Comparison of ENCODE assay signal across 21 cellular contexts in the genomic region with DNA sequence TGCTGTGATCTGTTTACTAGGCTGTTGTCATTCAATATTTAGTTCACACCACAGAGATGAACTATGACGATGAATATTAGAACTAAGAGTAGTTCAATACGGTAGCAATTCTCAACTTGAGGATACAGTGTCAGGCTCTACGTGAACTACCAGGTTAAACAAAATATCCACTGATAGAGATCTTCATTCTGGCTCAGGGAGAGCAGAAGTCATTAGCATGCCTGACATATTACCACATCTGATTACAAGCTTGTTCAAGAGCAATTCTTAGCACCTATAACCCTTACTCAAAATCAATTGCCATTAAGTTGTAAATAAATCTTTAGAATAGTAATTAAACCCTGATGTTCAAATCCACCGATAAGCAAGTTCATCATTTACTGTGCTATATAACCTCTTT.
A peak's percentile ranks its signal among the peaks of the same experiment; 100 is the strongest.
DNase-seq lines count a peak whose midpoint lies in the region; ATAC-seq, FAIRE-seq and TF ChIP-seq lines count a peak whose summit lies in the region.
"Had no signal": no experiment of that assay in that cellular context is flagged by ENCODE, and none has a peak within 500 bp of the region (broad histone marks: within the 10 kb centered on the region; RNA-seq: fewer than 3 reads in every experiment).

No MANE protein-coding gene starts in this region.

- no peaks in the 10 kb centered on the region for H3K79me2 ChIP-seq in trophoblast cell (ENCODE audit: control insufficient read depth, insufficient read depth, low read length, poor library complexity)

- H3K18ac ChIP-seq in trophoblast cell (ENCODE audit: low read length) = no peak overlapping the region

- no peaks in the 10 kb centered on the region for H3K36me3 ChIP-seq in trophoblast cell (ENCODE audit: control insufficient read depth in 1 of 2, insufficient read depth in 2 of 2, low read length in 2 of 2)
- H3K36me3 ChIP-seq: BE2C, BLaER1 had no signal

- H3K27ac ChIP-seq in trophoblast cell (ENCODE audit: low read depth, low read length) = no peak overlapping the region
- H3K27ac ChIP-seq: 22Rv1, A549, BLaER1 had no signal

- H3K4me1 ChIP-seq in trophoblast cell (ENCODE audit: control insufficient read depth in 1 of 2, insufficient read depth in 2 of 2, low read length in 2 of 2) = peaks cover 3 to 9% of the 10 kb centered on the region in 2 experiments
- H3K4me1 ChIP-seq: A549, BLaER1 had no signal

- H2BK12ac ChIP-seq in trophoblast cell (ENCODE audit: low read length) = no peak overlapping the region

- H3K27me3 ChIP-seq in trophoblast cell (ENCODE audit: insufficient read depth, low read length) = no peaks in the 10 kb centered on the region
- H3K27me3 ChIP-seq: BE2C, BLaER1 had no signal

- H3K9ac ChIP-seq in trophoblast cell (ENCODE audit: low read length) = no peak overlapping the region
- H3K9ac ChIP-seq: BLaER1 had no signal

- H4K8ac ChIP-seq in trophoblast cell (ENCODE audit: low read depth, low read length) = no peak overlapping the region

- in situ Hi-C loops in KBM-7 (cut with MboI; ENCODE audit: low pct_unique_long_range_greater_than_20kb, low sequenced_read_pairs) = no loop called here

- H2BK5ac ChIP-seq in trophoblast cell (ENCODE audit: low read depth, low read length, poor library complexity) = no peak overlapping the region

- no peak for TF ChIP-seq CTCF in D721Med (IDR thresholded peaks at IDR 0.05; ENCODE audit: insufficient read depth, missing control alignments)

- no peak overlapping the region for H3K14ac ChIP-seq in trophoblast cell (ENCODE audit: low read length)

- H3K4me2 ChIP-seq in trophoblast cell (ENCODE audit: low read length) = no peak overlapping the region
- H3K4me2 ChIP-seq: A549, BLaER1 had no signal

- H4K12ac ChIP-seq in trophoblast cell (ENCODE audit: low read depth, low read length) = no peak overlapping the region

- H3K4me3 ChIP-seq in trophoblast cell (ENCODE audit: low read depth, low read length) = no peak overlapping the region
- H3K4me3 ChIP-seq: A549, BLaER1 had no signal

- no peak overlapping the region for H3K4ac ChIP-seq in trophoblast cell (ENCODE audit: low read depth, low read length)

- H4K91ac ChIP-seq in trophoblast cell (ENCODE audit: low read depth, low read length) = no peak overlapping the region

- peak; percentile 78 for FAIRE-seq in D721Med (lab: Jason Lieb, UNC)
- FAIRE-seq: A549, G401.6, GM12891 had no signal

- H3K79me1 ChIP-seq in trophoblast cell (ENCODE audit: low read length) = peaks cover 3% of the 10 kb centered on the region

- H2BK120ac ChIP-seq in trophoblast cell (ENCODE audit: insufficient read depth, low read length, poor library complexity) = no peak overlapping the region

- H2AK5ac ChIP-seq in trophoblast cell (ENCODE audit: low read length) = no peak overlapping the region

- H3K23ac ChIP-seq in trophoblast cell (ENCODE audit: low read length) = no peak overlapping the region

- H3K9me3 ChIP-seq in trophoblast cell (ENCODE audit: insufficient read depth, low read depth, low read length) = no peaks in the 10 kb centered on the region
- H3K9me3 ChIP-seq: A549, BE2C, BLaER1 had no signal

- H2AFZ ChIP-seq in trophoblast cell (ENCODE audit: insufficient read depth, low read length, poor library complexity) = no peak overlapping the region

- ATAC-seq in SK-N-SH treated with all-trans-retinoic acid at 6 μM for 48 hours (no peak), GM18520 (IDR thresholded peaks at IDR 0.05; ENCODE audit: unreplicated experiment) (no peak)
- ATAC-seq: A549 had no signal

- no CpG with 5 or more reads among the region's 4 CpGs for whole genome bisulfite sequencing in trophoblast cell (ENCODE audit: extremely low coverage, insufficient coverage, insufficient read length)

- DNase-seq in D721Med (ENCODE audit: insufficient read length, low spot score) (no peak), NCI-H526 treated with DMSO at 0.1 percent for 48 hours (lab: John Stamatoyannopoulos, UW) (peak; percentile 4), trophoblast cell (peak; percentile 25 to 84), KBM-7 (no peak), AG20443 (ENCODE audit: low spot score) (no peak)
- DNase-seq in activated CD4-positive, alpha-beta T cell treated with anti-CD3 and anti-CD28 coated beads, Interleukin-2, amount 50 U/mL, for 4 hours = no peak
- DNase-seq: BE2C; C1 segment of cervical spinal cord; CD4-positive, alpha-beta memory T cell; CD4-positive, CD25-positive, alpha-beta regulatory T cell; CD8-positive, alpha-beta memory T cell; COR-L47; DMS79 treated with DMSO at 0.1 percent for 48 hours; GF-D8 had no signal

TF ChIP-seq in SK-N-SH treated with all-trans-retinoic acid at 6 μM for 48 hours, 23 proteins besides CTCF, POLR2A, EP300 and RAD21:
- TF ChIP-seq, protein P1, sequence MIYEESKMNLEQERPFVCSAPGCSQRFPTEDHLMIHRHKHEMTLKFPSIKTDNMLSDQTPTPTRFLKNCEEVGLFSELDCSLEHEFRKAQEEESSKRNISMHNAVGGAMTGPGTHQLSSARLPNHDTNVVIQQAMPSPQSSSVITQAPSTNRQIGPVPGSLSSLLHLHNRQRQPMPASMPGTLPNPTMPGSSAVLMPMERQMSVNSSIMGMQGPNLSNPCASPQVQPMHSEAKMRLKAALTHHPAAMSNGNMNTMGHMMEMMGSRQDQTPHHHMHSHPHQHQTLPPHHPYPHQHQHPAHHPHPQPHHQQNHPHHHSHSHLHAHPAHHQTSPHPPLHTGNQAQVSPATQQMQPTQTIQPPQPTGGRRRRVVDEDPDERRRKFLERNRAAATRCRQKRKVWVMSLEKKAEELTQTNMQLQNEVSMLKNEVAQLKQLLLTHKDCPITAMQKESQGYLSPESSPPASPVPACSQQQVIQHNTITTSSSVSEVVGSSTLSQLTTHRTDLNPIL (CRISPR knock-in tag; IDR thresholded peaks at IDR 0.05; ENCODE audit: low read depth) = no peak
- no peak for TF ChIP-seq ESRRG (CRISPR knock-in tag; IDR thresholded peaks at IDR 0.05)
- TF ChIP-seq ZNF70 (CRISPR knock-in tag; IDR thresholded peaks at IDR 0.05) = no peak
- TF ChIP-seq OSR1 (CRISPR knock-in tag; IDR thresholded peaks at IDR 0.05) = no peak
- no peak for TF ChIP-seq TOX (CRISPR knock-in tag; IDR thresholded peaks at IDR 0.05; ENCODE audit: borderline replicate concordance)
- TF ChIP-seq, protein P2, sequence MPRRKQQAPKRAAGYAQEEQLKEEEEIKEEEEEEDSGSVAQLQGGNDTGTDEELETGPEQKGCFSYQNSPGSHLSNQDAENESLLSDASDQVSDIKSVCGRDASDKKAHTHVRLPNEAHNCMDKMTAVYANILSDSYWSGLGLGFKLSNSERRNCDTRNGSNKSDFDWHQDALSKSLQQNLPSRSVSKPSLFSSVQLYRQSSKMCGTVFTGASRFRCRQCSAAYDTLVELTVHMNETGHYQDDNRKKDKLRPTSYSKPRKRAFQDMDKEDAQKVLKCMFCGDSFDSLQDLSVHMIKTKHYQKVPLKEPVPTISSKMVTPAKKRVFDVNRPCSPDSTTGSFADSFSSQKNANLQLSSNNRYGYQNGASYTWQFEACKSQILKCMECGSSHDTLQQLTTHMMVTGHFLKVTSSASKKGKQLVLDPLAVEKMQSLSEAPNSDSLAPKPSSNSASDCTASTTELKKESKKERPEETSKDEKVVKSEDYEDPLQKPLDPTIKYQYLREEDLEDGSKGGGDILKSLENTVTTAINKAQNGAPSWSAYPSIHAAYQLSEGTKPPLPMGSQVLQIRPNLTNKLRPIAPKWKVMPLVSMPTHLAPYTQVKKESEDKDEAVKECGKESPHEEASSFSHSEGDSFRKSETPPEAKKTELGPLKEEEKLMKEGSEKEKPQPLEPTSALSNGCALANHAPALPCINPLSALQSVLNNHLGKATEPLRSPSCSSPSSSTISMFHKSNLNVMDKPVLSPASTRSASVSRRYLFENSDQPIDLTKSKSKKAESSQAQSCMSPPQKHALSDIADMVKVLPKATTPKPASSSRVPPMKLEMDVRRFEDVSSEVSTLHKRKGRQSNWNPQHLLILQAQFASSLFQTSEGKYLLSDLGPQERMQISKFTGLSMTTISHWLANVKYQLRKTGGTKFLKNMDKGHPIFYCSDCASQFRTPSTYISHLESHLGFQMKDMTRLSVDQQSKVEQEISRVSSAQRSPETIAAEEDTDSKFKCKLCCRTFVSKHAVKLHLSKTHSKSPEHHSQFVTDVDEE (CRISPR knock-in tag; IDR thresholded peaks at IDR 0.05) = no peak
- no peak for TF ChIP-seq RARB (CRISPR knock-in tag; IDR thresholded peaks at IDR 0.05)
- 0 out of 2 replicates have a peak, but pooled peaks have one; percentile 16 for TF ChIP-seq GLIS3 (CRISPR knock-in tag; IDR thresholded peaks at IDR 0.05)
- TF ChIP-seq ZNF565 (CRISPR knock-in tag; conservative IDR thresholded peaks at IDR 0.05; ENCODE audit: low read depth) = no peak
TF ChIP-seq in SK-N-SH treated with all-trans-retinoic acid at 6 μM for 48 hours: peak in this region for 1.

Comparison
In these comparisons a context has a peak if more than half of its experiments do, and no peak if none do; other contexts are left out.
1. DNase-seq: peak in NCI-H526 treated with DMSO at 0.1 percent for 48 hours (single experiment) and trophoblast cell (2 of 2); none in D721Med (single experiment), KBM-7 (single experiment), activated CD4-positive, alpha-beta T cell treated with anti-CD3 and anti-CD28 coated beads, Interleukin-2, amount 50 U/mL, for 4 hours (0 of 2) and AG20443 (single experiment).